Comparison of ENCODE assay signal across 20 cellular contexts in genomic region chr5:1052076-1052475, GRCh38. TPM values are rescaled to one million over a fixed set of nuclear protein-coding genes. Genes with fewer than 3 reads are reported as not detected.
"Had no signal": no experiment of that assay in that cellular context is flagged by ENCODE, and none has a peak within 500 bp of the region (broad histone marks: within the 10 kb centered on the region; RNA-seq: fewer than 3 reads in every experiment).

No MANE protein-coding gene starts in this region.

- H3K4me3 ChIP-seq: colonic mucosa, prostate gland, smooth muscle cell, testis, upper lobe of left lung had no signal

- H3K36me3 ChIP-seq: prostate gland had no signal

- H3K27ac ChIP-seq: colonic mucosa, foreskin keratinocyte, prostate gland, testis, upper lobe of left lung had no signal

- DNase-seq: activated CD4-positive, alpha-beta T cell treated with anti-CD3 and anti-CD28 coated beads for 48 hours; activated CD4-positive, CD25-positive, alpha-beta regulatory T cell; activated CD8-positive, alpha-beta T cell treated with anti-CD3 and anti-CD28 coated beads, Interleukin-2, amount 10 ng/mL, durations not matched to agents 7 days and 5 days; activated naive CD4-positive, alpha-beta T cell treated with anti-CD3 and anti-CD28 coated beads for 36 hours; activated T-cell treated with anti-CD3 and anti-CD28 coated beads, Interleukin-2, amount 50 U/mL, for 24 hours; colonic mucosa; foreskin keratinocyte; hypothalamus; islet precursor cell; stimulated activated CD4-positive, alpha-beta T cell treated with anti-CD3 and anti-CD28 coated beads, Interleukin-4, amount 100 ng/mL, for 1 hour; T-helper 17 cell; testis had no signal

- H3K4me1 ChIP-seq: colonic mucosa, foreskin keratinocyte, prostate gland, testis, upper lobe of left lung had no signal

- H3K27me3 ChIP-seq: colonic mucosa, foreskin keratinocyte, testis, upper lobe of left lung had no signal

- H3K9me3 ChIP-seq: colonic mucosa, prostate gland, testis, upper lobe of left lung had no signal

- ATAC-seq: activated CD8-positive, alpha-beta T cell treated with anti-CD3 and anti-CD28 coated beads, Interleukin-2, amount 10 ng/mL, durations not matched to agents 7 days and 5 days; foreskin keratinocyte; sciatic nerve; T-helper 17 cell had no signal

- H3K4me2 ChIP-seq: smooth muscle cell had no signal

RNA-seq across cellular contexts. Expression of gene NKD2, which starts 43.5 kb away (rescaled TPM):
- total RNA-seq: epithelial cell of proximal tubule, myocyte, osteocyte, T-helper 17 cell had no signal
- polyA plus RNA-seq: fibroblast of lung, foreskin keratinocyte had no signal
